ENCODE assay signal across 12 cellular contexts in genomic region chr13:41064493-41064892, GRCh38. TPM values are rescaled to one million over a fixed set of nuclear protein-coding genes. Genes with fewer than 3 reads are reported as not detected.
DNase-seq lines count a peak whose midpoint lies in the region; ATAC-seq and TF ChIP-seq lines count a peak whose summit lies in the region.
"Had no signal": no experiment of that assay in that cellular context is flagged by ENCODE, and none has a peak within 500 bp of the region (broad histone marks: within the 10 kb centered on the region; RNA-seq: fewer than 3 reads in every experiment).

No MANE protein-coding gene starts in this region.

- no TSS peak for BruUV-seq in IMR-90 (replicated peaks; lab: Mats Ljungman, UMichigan)

- H3K9me3 ChIP-seq in IMR-90 (ENCODE audit: control insufficient read depth, insufficient read depth, low read length) (no peaks in the 10 kb centered on the region), mesenchymal stem cell (ENCODE audit: control insufficient read depth, low read length) (no peaks in the 10 kb centered on the region)
- H3K9me3 ChIP-seq: BLaER1 had no signal

- TF ChIP-seq RAD21 in IMR-90 (IDR thresholded peaks at IDR 0.05; ENCODE audit: low read length): no peak

- no peaks in the 10 kb centered on the region for H3K9me3 Mint-ChIP-seq in chondrocyte (ENCODE audit: low read depth)
- H3K9me3 Mint-ChIP-seq: activated T-cell treated with anti-CD3 and anti-CD28 coated beads, Interleukin-2, amount 50 U/mL, for 72 hours; endodermal cell had no signal

- no peak overlapping the region for H3K56ac ChIP-seq in IMR-90 (ENCODE audit: extremely low read depth, insufficient read depth, low read length)

- H3K14ac ChIP-seq in IMR-90 (replicated peaks; ENCODE audit: low read depth, low read length) (no peak overlapping the region), mesenchymal stem cell (ENCODE audit: low read length in 2 of 2) (no peak overlapping the region)

- H2BK12ac ChIP-seq in mesenchymal stem cell (ENCODE audit: low read length in 2 of 2): no peak overlapping the region

- H3K4ac ChIP-seq in IMR-90 (ENCODE audit: low read depth, low read length): peak overlapping the region; percentile 31; the same call in 1 of the 2 replicates
- no peak overlapping the region for H3K4ac ChIP-seq in mesenchymal stem cell (ENCODE audit: low read depth in 1 of 2, low read length in 2 of 2)

- no peaks in the 10 kb centered on the region for H3K9me1 ChIP-seq in IMR-90 (ENCODE audit: insufficient read depth, low read length)

- H2AFZ ChIP-seq in ACC112 (ENCODE audit: low read length, unreplicated experiment) (no peak overlapping the region), IMR-90 (replicated peaks; ENCODE audit: low read length, poor library complexity) (no peak overlapping the region), mesenchymal stem cell (ENCODE audit: low read depth, low read length) (no peak overlapping the region)

- H3K27me3 Mint-ChIP-seq in chondrocyte (ENCODE audit: low read depth): no peaks in the 10 kb centered on the region

- POLR2A ChIA-PET in IMR-90 (lab: Charles Lee; ENCODE audit: unreplicated experiment): no interaction called here

- intact Hi-C loops in IMR-90 (cut with micrococcal nuclease): loop anchor here (5.0 kb wide), 2 partner anchors 92 to 248 kb away; partner anchors contain the start of gene NAA16
- intact Hi-C loops in posterior cingulate gyrus (cut with DNase I): loop anchor here (5.0 to 10.0 kb wide), 4 partner anchors 47 to 142 kb away; partner anchors contain the start of genes ELF1 and KBTBD7

- DNase-seq in IMR-90 (peak; percentile 90), chondrocyte (ENCODE audit: low spot score) (no peak), mesenchymal stem cell (peak; percentile 64), NCI-H510A treated with DMSO at 0.1 percent for 48 hours (lab: John Stamatoyannopoulos, UW) (no peak), posterior cingulate gyrus (no peak), NCI-H526 (lab: John Stamatoyannopoulos, UW) (no peak)
- no peak for DNase-seq in stimulated activated CD4-positive, alpha-beta T cell treated with anti-CD3 and anti-CD28 coated beads, Interleukin-12 subunit alpha, Interleukin-12 subunit beta, amount 100 ng/mL, for 4 hours
- DNase-seq: activated T-cell treated with anti-CD3 and anti-CD28 coated beads, Interleukin-2, amount 50 U/mL, for 72 hours; endodermal cell; NCI-H146 had no signal

- H3K79me1 ChIP-seq in IMR-90 (ENCODE audit: low read depth in 1 of 2, low read length in 2 of 2) (peaks cover 10 to 17% of the 10 kb centered on the region in 2 experiments), mesenchymal stem cell (replicated peaks; ENCODE audit: low read length, poor library complexity, severe bottlenecking) (peaks cover 6% of the 10 kb centered on the region)

- peaks cover 25% of the 10 kb centered on the region for H3K36me3 ChIP-seq in ACC112 (ENCODE audit: insufficient read depth, low read length)
- peaks cover 17% of the 10 kb centered on the region for H3K36me3 ChIP-seq in IMR-90 (ENCODE audit: control insufficient read depth, insufficient read depth, low read length)
- H3K36me3 ChIP-seq in mesenchymal stem cell (ENCODE audit: control insufficient read depth in 1 of 2, insufficient read depth in 2 of 2, low read depth in 1 of 2, low read length in 2 of 2): peaks cover 13 to 52% of the 10 kb centered on the region in 2 experiments

- peaks cover 9% of the 10 kb centered on the region for H3K36me3 Mint-ChIP-seq in chondrocyte (ENCODE audit: low read depth)

- H3K27ac ChIP-seq in ACC112 (ENCODE audit: low read depth, low read length) (peak overlapping the region; percentile 92), IMR-90 (ENCODE audit: insufficient read depth, low read length) (peak overlapping the region; percentile 58; the same call in 1 of the 2 replicates), mesenchymal stem cell (ENCODE audit: low read length, poor library complexity, severe bottlenecking) (no peak overlapping the region)
- H3K27ac ChIP-seq: BLaER1 had no signal

- peak overlapping the region; percentile 62; the same call in 1 of the 2 replicates for H3K4me2 ChIP-seq in IMR-90 (ENCODE audit: low read depth, low read length)
- H3K4me2 ChIP-seq in mesenchymal stem cell (ENCODE audit: low read length, poor library complexity, severe bottlenecking): no peak overlapping the region
- H3K4me2 ChIP-seq: BLaER1 had no signal

- H4K91ac ChIP-seq in IMR-90 (ENCODE audit: insufficient read depth, low read depth, low read length): 0 out of 2 replicates have a peak overlapping the region, but pooled peaks have one; percentile 78
- no peak overlapping the region for H4K91ac ChIP-seq in mesenchymal stem cell (ENCODE audit: low read length)

- H3K18ac ChIP-seq in IMR-90 (ENCODE audit: low read depth, low read length): 0 out of 2 replicates have a peak overlapping the region, but pooled peaks have one; percentile 67
- H3K18ac ChIP-seq in mesenchymal stem cell (ENCODE audit: low read depth in 1 of 2, low read length in 2 of 2): no peak overlapping the region

- H3K9ac ChIP-seq in IMR-90 (ENCODE audit: low read depth, low read length): no peak overlapping the region
- peak overlapping the region; percentile 99 for H3K9ac ChIP-seq in mesenchymal stem cell (ENCODE audit: low read length)
- H3K9ac ChIP-seq: BLaER1 had no signal

- no peak overlapping the region for H4K5ac ChIP-seq in IMR-90 (ENCODE audit: low read depth, low read length)

- H3K23ac ChIP-seq in IMR-90 (ENCODE audit: low read depth, low read length) (no peak overlapping the region), mesenchymal stem cell (ENCODE audit: low read length in 2 of 2) (no peak overlapping the region)

- H3K4me1 ChIP-seq in ACC112 (ENCODE audit: control insufficient read depth, insufficient read depth, low read length, unreplicated experiment) (peaks cover 31% of the 10 kb centered on the region), IMR-90 (ENCODE audit: control insufficient read depth, insufficient read depth, low read length) (peaks cover 3% of the 10 kb centered on the region; the same call in 1 of the 2 replicates), mesenchymal stem cell (ENCODE audit: control insufficient read depth, insufficient read depth, low read depth, low read length) (no peaks in the 10 kb centered on the region)

- CTCF ChIA-PET in IMR-90 (lab: Yijun Ruan, JAX): interaction anchor here (0.6 kb wide), 1 partner anchor 1152 kb away, joined by 3 read pairs; no protein-coding TSS in a partner anchor

- H2BK120ac ChIP-seq in IMR-90 (ENCODE audit: low read depth, low read length): peak overlapping the region; percentile 38; the same call in 1 of the 2 replicates
- no peak overlapping the region for H2BK120ac ChIP-seq in mesenchymal stem cell (ENCODE audit: low read depth, low read length)

- H3K27me3 ChIP-seq in ACC112 (ENCODE audit: insufficient read depth, low read length) (no peaks in the 10 kb centered on the region), IMR-90 (ENCODE audit: control insufficient read depth, insufficient read depth, low read length) (no peaks in the 10 kb centered on the region), mesenchymal stem cell (ENCODE audit: control insufficient read depth in 1 of 2, insufficient read depth in 1 of 2, low read length in 2 of 2) (no peaks in the 10 kb centered on the region)
- H3K27me3 ChIP-seq: BLaER1 had no signal

- H2BK20ac ChIP-seq in IMR-90 (ENCODE audit: low read depth, low read length): no peak overlapping the region

- peak overlapping the region; percentile 77; the same call in 1 of the 3 replicates for H2BK15ac ChIP-seq in IMR-90 (ENCODE audit: low read depth, low read length)
- H2BK15ac ChIP-seq in mesenchymal stem cell (ENCODE audit: low read depth, poor library complexity, severe bottlenecking): no peak overlapping the region

- H3K4me3 ChIP-seq in ACC112 (ENCODE audit: low read depth, low read length) (peak overlapping the region; percentile 58), IMR-90 (ENCODE audit: insufficient read depth, low read depth, low read length) (no peak overlapping the region), mesenchymal stem cell (ENCODE audit: insufficient read depth in 1 of 2, low read depth in 1 of 2, low read length in 2 of 2) (peak overlapping the region in 1 of 2 experiments; percentile 85)
- H3K4me3 ChIP-seq: BLaER1 had no signal

- WGBS in IMR-90 (ENCODE audit: extremely low coverage in 2 of 2, insufficient read length in 1 of 2), 2 experiments: no CpG with 5 or more reads among the region's 2 CpGs
- WGBS in mesenchymal stem cell: no CpG with 5 or more reads among the region's 2 CpGs

- dilution Hi-C loops in IMR-90 (cut with HindIII; ENCODE audit: low sequenced_read_pairs, unreplicated experiment): no loop called here

- peak overlapping the region; percentile 100 for H3K27ac Mint-ChIP-seq in chondrocyte (ENCODE audit: unreplicated experiment)
- H3K27ac Mint-ChIP-seq: endodermal cell had no signal

- ATAC-seq in IMR-90 (ENCODE audit: low read depth): no peak
- ATAC-seq: activated T-cell treated with anti-CD3 and anti-CD28 coated beads, Interleukin-2, amount 50 U/mL, for 72 hours had no signal

- H2AK5ac ChIP-seq in IMR-90 (ENCODE audit: low read depth, low read length): no peak overlapping the region
- H2AK5ac ChIP-seq in mesenchymal stem cell (ENCODE audit: low read length, severe bottlenecking): no peak overlapping the region

- H2BK5ac ChIP-seq in IMR-90 (ENCODE audit: low read depth, low read length, poor library complexity, severe bottlenecking) (peak overlapping the region; percentile 94), mesenchymal stem cell (ENCODE audit: low read depth, low read length, poor library complexity, severe bottlenecking) (no peak overlapping the region)

- peaks cover 36% of the 10 kb centered on the region for H3K79me2 ChIP-seq in ACC112 (ENCODE audit: control insufficient read depth, insufficient read depth, low read length, unreplicated experiment)

- no peak overlapping the region; a peak in 1 of 4 replicates for H4K8ac ChIP-seq in IMR-90 (ENCODE audit: low read depth in 2 of 2, low read length in 2 of 2)
- no peak overlapping the region for H4K8ac ChIP-seq in mesenchymal stem cell (ENCODE audit: low read length)

- no peak for TF ChIP-seq POLR2A in IMR-90 (IDR thresholded peaks at IDR 0.05; ENCODE audit: low read depth, low read length)

- H3K4me1 Mint-ChIP-seq in chondrocyte (ENCODE audit: low read depth): peaks cover 36% of the 10 kb centered on the region

- peaks cover 4% of the 10 kb centered on the region; the same call in 1 of the 2 replicates for H4K20me1 ChIP-seq in IMR-90 (ENCODE audit: insufficient read depth, low read length)

- H2AK9ac ChIP-seq in IMR-90 (replicated peaks; ENCODE audit: low read depth, low read length, poor library complexity): no peak overlapping the region

- in situ Hi-C loops in IMR-90 (cut with MboI; ENCODE audit: low sequenced_read_pairs): no loop called here

- no peak overlapping the region for H3K4me3 Mint-ChIP-seq in chondrocyte (ENCODE audit: unreplicated experiment)
- H3K4me3 Mint-ChIP-seq: endodermal cell had no signal

- no peak for TF ChIP-seq CTCF in IMR-90 (conservative IDR thresholded peaks at IDR 0.05; ENCODE audit: low read depth, low read length)
- no peak for TF ChIP-seq CTCF in chondrocyte (IDR thresholded peaks at IDR 0.05)

RNA-seq across cellular contexts. Expression of gene WBP4, which starts 3.2 kb away (rescaled TPM):
- total RNA-seq in IMR-90 (2012; rRNA removed) (4.3 and 11.4 TPM in 2 replicates), chondrocyte (5.1 to 5.8 TPM (median 5.3 TPM) in 3 replicates)
- 9.6 and 11.0 TPM in 2 replicates for polyA plus RNA-seq in IMR-90 (2012; rRNA removed)
- polyA plus RNA-seq in IMR-90 (2012; cell fraction: cytosol; rRNA removed): 1.1 and 1.7 TPM in 2 replicates
- polyA plus RNA-seq in IMR-90 (2012; cell fraction: nucleus; rRNA removed; ENCODE audit: low replicate concordance): 0.85 and 6.2 TPM in 2 replicates
- 17.5 TPM for polyA plus RNA-seq in mesenchymal stem cell (2013, experiment 1 of 2)
- polyA plus RNA-seq in mesenchymal stem cell (2013, experiment 2 of 2): 17.7 TPM

RNA-seq across cellular contexts. Expression of gene ELF1, which starts 45.4 kb away (rescaled TPM):
- total RNA-seq in IMR-90 (2012; rRNA removed) (27.6 and 36.9 TPM in 2 replicates), chondrocyte (45.7 to 46.7 TPM (median 45.8 TPM) in 3 replicates)
- 23.7 and 25.4 TPM in 2 replicates for polyA plus RNA-seq in IMR-90 (2012; rRNA removed)
- polyA plus RNA-seq in IMR-90 (2012; cell fraction: cytosol; rRNA removed): 11.7 and 15.9 TPM in 2 replicates
- 10.8 and 27.3 TPM in 2 replicates for polyA plus RNA-seq in IMR-90 (2012; cell fraction: nucleus; rRNA removed; ENCODE audit: low replicate concordance)
- polyA plus RNA-seq in mesenchymal stem cell (2013, experiment 1 of 2): 50.1 TPM
- 49.3 TPM for polyA plus RNA-seq in mesenchymal stem cell (2013, experiment 2 of 2)

Comparison
In these comparisons a context has a peak if more than half of its experiments do, and no peak if none do; other contexts are left out.
1. DNase-seq: peak in IMR-90 (single experiment) and mesenchymal stem cell (single experiment); none in chondrocyte (single experiment), NCI-H510A treated with DMSO at 0.1 percent for 48 hours (single experiment), posterior cingulate gyrus (0 of 10), NCI-H526 (0 of 2) and stimulated activated CD4-positive, alpha-beta T cell treated with anti-CD3 and anti-CD28 coated beads, Interleukin-12 subunit alpha, Interleukin-12 subunit beta, amount 100 ng/mL, for 4 hours (single experiment).